In the genomic region with DNA sequence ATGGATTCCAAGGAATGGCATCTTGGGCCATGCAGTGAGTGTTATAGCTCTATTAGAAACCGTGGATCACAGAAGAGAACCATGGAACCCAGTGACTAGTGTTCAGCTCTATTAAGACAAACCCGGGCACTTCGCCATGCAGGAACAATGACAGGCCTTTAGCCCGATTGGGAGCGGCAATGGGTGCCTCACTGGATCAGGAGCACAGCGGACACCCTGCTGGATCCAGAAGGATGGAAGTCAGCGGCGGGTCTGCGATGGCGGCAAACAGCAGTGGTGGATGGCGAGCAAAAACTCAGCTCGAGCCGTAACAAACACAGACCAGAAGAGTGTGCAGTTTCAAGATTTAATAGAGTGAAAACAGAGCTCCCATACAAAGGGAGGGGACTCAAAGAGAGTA, we compare ENCODE assay signal across 12 cellular contexts. TPM values are rescaled to one million over a fixed set of nuclear protein-coding genes. Genes with fewer than 3 reads are reported as not detected.
"Had no signal": no experiment of that assay in that cellular context is flagged by ENCODE, and none has a peak within 500 bp of the region (broad histone marks: within the 10 kb centered on the region; RNA-seq: fewer than 3 reads in every experiment).

No MANE protein-coding gene starts in this region.

RNA-seq across cellular contexts. Expression of gene RANBP3L, which starts 31.0 kb away (rescaled TPM):
- total RNA-seq: activated CD4-positive, alpha-beta memory T cell treated with anti-CD3 and anti-CD28 coated beads for 36 hours; activated CD4-positive, alpha-beta memory T cell treated with anti-CD3 and anti-CD28 coated beads, Interleukin-2, amount 10 ng/mL, durations not matched to agents 7 days and 5 days; activated CD4-positive, alpha-beta T cell treated with anti-CD3 and anti-CD28 coated beads, Interleukin-2, amount 10 ng/mL, durations not matched to agents 24 days and 14 days; activated CD4-positive, alpha-beta T cell treated with anti-CD3 and anti-CD28 coated beads, Interleukin-2, amount 10 ng/mL, durations not matched to agents 7 days and 5 days; activated CD8-positive, alpha-beta memory T cell treated with anti-CD3 and anti-CD28 coated beads, Interleukin-2, amount 10 ng/mL, durations not matched to agents 7 days and 5 days; activated CD8-positive, alpha-beta T cell treated with anti-CD3 and anti-CD28 coated beads for 36 hours; activated CD8-positive, alpha-beta T cell treated with anti-CD3 and anti-CD28 coated beads, Interleukin-2, amount 10 ng/mL, durations not matched to agents 7 days and 5 days; T-cell; T-helper 1 cell treated with Interleukin-12 subunit alpha and Interleukin-12 subunit beta and Interleukin-4 antibody, amounts not matched to agents 30 ng/mL and 1 ng/mL, for 36 hours; T-helper 17 cell; T-helper 2 cell treated with Interferon-gamma antibody and Interleukin-4, amounts not matched to agents 100 ng/mL and 5 ng/mL, for 36 hours; WTC11 had no signal
